In genomic region chr10:18542832-18543231, GRCh38 we compare ENCODE assay signal across 29 cellular contexts.
DNase-seq lines count a peak whose midpoint lies in the region; ATAC-seq and TF ChIP-seq lines count a peak whose summit lies in the region.
"Had no signal": no experiment of that assay in that cellular context is flagged by ENCODE, and none has a peak within 500 bp of the region (broad histone marks: within the 10 kb centered on the region; RNA-seq: fewer than 3 reads in every experiment).

No MANE protein-coding gene starts in this region.

- ATAC-seq in HG03469 (IDR thresholded peaks at IDR 0.05; ENCODE audit: unreplicated experiment), result no peak
- no peak for ATAC-seq in GM21390 (IDR thresholded peaks at IDR 0.05; ENCODE audit: unreplicated experiment)
- ATAC-seq: lower lobe of right lung had no signal

- no peak for TF ChIP-seq RAD21 in SK-N-SH (IDR thresholded peaks at IDR 0.05; ENCODE audit: low read length)

- H3K9me3 ChIP-seq in breast epithelium (no peaks in the 10 kb centered on the region), SK-N-SH (no peaks in the 10 kb centered on the region)
- H3K9me3 ChIP-seq: BLaER1, lower lobe of right lung, prostate gland, stomach had no signal

- no TSS peak for BruUV-seq in MCF 10A (replicated peaks; lab: Mats Ljungman, UMichigan)

- H3K4me3 Mint-ChIP-seq in MCF 10A (ENCODE audit: unreplicated experiment), result no peak overlapping the region
- no peak overlapping the region for H3K4me3 Mint-ChIP-seq in glutamatergic neuron (ENCODE audit: unreplicated experiment)
- H3K4me3 Mint-ChIP-seq: central memory CD8-positive, alpha-beta T cell; T-helper 1 cell treated with Interleukin-12 subunit alpha and Interleukin-12 subunit beta and Interleukin-4 antibody, amounts not matched to agents 30 μg/mL and 1 μg/mL, for 36 hours; type B pancreatic cell had no signal

- H3K27me3 Mint-ChIP-seq in MCF 10A (ENCODE audit: insufficient read depth, unreplicated experiment), result no peaks in the 10 kb centered on the region
- H3K27me3 Mint-ChIP-seq in glutamatergic neuron (ENCODE audit: unreplicated experiment), result no peaks in the 10 kb centered on the region
- H3K27me3 Mint-ChIP-seq: central memory CD8-positive, alpha-beta T cell; type B pancreatic cell had no signal

- H3K4me2 ChIP-seq in SK-N-SH, result no peak overlapping the region
- H3K4me2 ChIP-seq: BLaER1, KMS-11 had no signal

- H4K20me1 ChIP-seq in SK-N-SH (ENCODE audit: insufficient read depth), result no peaks in the 10 kb centered on the region
- H4K20me1 ChIP-seq: BLaER1 had no signal

- no peaks in the 10 kb centered on the region for H3K4me1 ChIP-seq in breast epithelium
- H3K4me1 ChIP-seq in SK-N-SH (ENCODE audit: control insufficient read depth in 1 of 2, insufficient read depth in 2 of 2, low read depth in 1 of 2, low read length in 1 of 2), result peaks cover 0 to 2% of the 10 kb centered on the region in 2 experiments; a peak in 2 of 4 replicates
- H3K4me1 ChIP-seq: lower lobe of right lung, prostate gland, stomach had no signal

- TF ChIP-seq POLR2A in breast epithelium (IDR thresholded peaks at IDR 0.05), result no peak

- H3K27ac Mint-ChIP-seq in MCF 10A (ENCODE audit: low read depth, unreplicated experiment) (no peak overlapping the region), glutamatergic neuron (ENCODE audit: unreplicated experiment) (no peak overlapping the region)
- H3K27ac Mint-ChIP-seq: activated T-helper 2 cell treated with anti-CD3 and anti-CD28 coated beads, Interferon-gamma antibody, Interleukin-2, Interleukin-4, amounts not matched to agents 10 μg/mL and 5 μg/mL and 100 μg/mL, durations not matched to agents 14 hours and 24 hours and 36 hours; T-helper 1 cell treated with Interleukin-12 subunit alpha and Interleukin-12 subunit beta and Interleukin-4 antibody, amounts not matched to agents 30 μg/mL and 1 μg/mL, for 36 hours; type B pancreatic cell had no signal

- TF ChIP-seq EP300 in SK-N-SH (IDR thresholded peaks at IDR 0.05; ENCODE audit: borderline replicate concordance in 1 of 2, low read depth in 1 of 2, low read length in 1 of 2), result no peak

- no peaks in the 10 kb centered on the region for H3K9me3 Mint-ChIP-seq in MCF 10A (ENCODE audit: unreplicated experiment)
- H3K9me3 Mint-ChIP-seq in glutamatergic neuron (ENCODE audit: unreplicated experiment), result no peaks in the 10 kb centered on the region
- H3K9me3 Mint-ChIP-seq: activated T-helper 2 cell treated with anti-CD3 and anti-CD28 coated beads, Interferon-gamma antibody, Interleukin-2, Interleukin-4, amounts not matched to agents 10 μg/mL and 5 μg/mL and 100 μg/mL, durations not matched to agents 14 hours and 24 hours and 36 hours; central memory CD8-positive, alpha-beta T cell; T-helper 1 cell treated with Interleukin-12 subunit alpha and Interleukin-12 subunit beta and Interleukin-4 antibody, amounts not matched to agents 30 μg/mL and 1 μg/mL, for 36 hours; type B pancreatic cell had no signal

- H3K79me2 ChIP-seq in SK-N-SH (ENCODE audit: insufficient read depth), result no peaks in the 10 kb centered on the region

- peak; percentile 4 for DNase-seq in MCF 10A (ENCODE audit: unreplicated experiment)
- DNase-seq in breast epithelium (ENCODE audit: low spot score in 2 of 2), result no peak
- no peak for DNase-seq in SK-N-SH
- peak; percentile 31 for DNase-seq in fibroblast of peridontal ligament (ENCODE audit: extremely low read depth)
- DNase-seq in skeletal muscle cell (ENCODE audit: low read depth), result peak; percentile 18
- DNase-seq in glutamatergic neuron, result no peak
- DNase-seq: activated CD4-positive, alpha-beta T cell treated with anti-CD3 and anti-CD28 coated beads, Interleukin-2, amount 50 U/mL, for 1 hour; activated CD8-positive, alpha-beta memory T cell treated with anti-CD3 and anti-CD28 coated beads, Interleukin-2, amount 50 U/mL, for 4 hours; EL; lower lobe of right lung; NCI-H1048; NCI-H187 treated with DMSO at 0.1 percent for 48 hours; NCI-H226; NCI-H82; SHP77 treated with DMSO at 0.1 percent for 48 hours; stimulated activated CD4-positive, alpha-beta T cell treated with anti-CD3 and anti-CD28 coated beads, Interleukin-4, amount 100 ng/mL, for 4 hours; stomach had no signal

- no peaks in the 10 kb centered on the region for H3K36me3 ChIP-seq in breast epithelium
- H3K36me3 ChIP-seq in SK-N-SH (replicated peaks in 1 of 2; ENCODE audit: control insufficient read depth in 1 of 2, insufficient read depth in 2 of 2, low read length in 1 of 2), result peaks cover 7 to 41% of the 10 kb centered on the region in 2 experiments

- TF ChIP-seq CTCF in MCF 10A (IDR thresholded peaks at IDR 0.05; ENCODE audit: unreplicated experiment), result no peak
- no peak for TF ChIP-seq CTCF in breast epithelium (IDR thresholded peaks at IDR 0.05)
- TF ChIP-seq CTCF in SK-N-SH (IDR thresholded peaks at IDR 0.05), result no peak
- TF ChIP-seq CTCF in glutamatergic neuron (IDR thresholded peaks at IDR 0.05; ENCODE audit: partially characterized antibody, unreplicated experiment), result no peak

- no peak overlapping the region for H3K4me3 ChIP-seq in breast epithelium
- H3K4me3 ChIP-seq in SK-N-SH (ENCODE audit: low read depth in 2 of 2, low read length in 1 of 2), result no peak overlapping the region
- no peak overlapping the region for H3K4me3 ChIP-seq in skeletal muscle cell (ENCODE audit: low read depth, low read length)
- H3K4me3 ChIP-seq: BLaER1, lower lobe of right lung, prostate gland, stomach had no signal

- no peaks in the 10 kb centered on the region for H3K9me2 ChIP-seq in SK-N-SH

- H3K27ac ChIP-seq in breast epithelium, result no peak overlapping the region
- no peak overlapping the region for H3K27ac ChIP-seq in SK-N-SH (ENCODE audit: low read depth in 2 of 2, low read length in 1 of 2)
- H3K27ac ChIP-seq: 22Rv1, BLaER1, epithelial cell of prostate, KMS-11, lower lobe of right lung, prostate gland, stomach, VCaP had no signal

- POLR2A ChIA-PET in MCF 10A (lab: Yijun Ruan, JAX) (no interaction called here), SK-N-SH (lab: Yijun Ruan, JAX) (no interaction called here)

- H3K4me1 Mint-ChIP-seq in MCF 10A (ENCODE audit: insufficient read depth, unreplicated experiment) (no peaks in the 10 kb centered on the region), glutamatergic neuron (ENCODE audit: low read depth, unreplicated experiment) (peaks cover 5% of the 10 kb centered on the region)
- H3K4me1 Mint-ChIP-seq: central memory CD8-positive, alpha-beta T cell had no signal

- peaks cover 4% of the 10 kb centered on the region for H3F3A ChIP-seq in SK-N-SH (replicated peaks; ENCODE audit: insufficient read depth)

- intact Hi-C loops in MCF 10A (cut with micrococcal nuclease), result no loop called here
- intact Hi-C loops in breast epithelium (cut with DNase I; ENCODE audit: low total_unique reads), result no loop called here

- H3K36me3 Mint-ChIP-seq in MCF 10A (ENCODE audit: insufficient read depth, unreplicated experiment) (peaks cover 50% of the 10 kb centered on the region), glutamatergic neuron (ENCODE audit: unreplicated experiment) (no peaks in the 10 kb centered on the region)

- CTCF ChIA-PET in MCF 10A (lab: Yijun Ruan, JAX), result interaction anchor here (0.6 kb wide), 1 partner anchor 164 kb away, joined by 3 read pairs; no protein-coding TSS in a partner anchor
- CTCF ChIA-PET in SK-N-SH (lab: Yijun Ruan, JAX), result interaction anchor here (0.9 to 1.3 kb wide), 3 partner anchors 9 to 58 kb away, joined by 3 read pairs; no protein-coding TSS in a partner anchor

- no peak overlapping the region for H2AFZ ChIP-seq in SK-N-SH (ENCODE audit: low read depth)

- H3K27me3 ChIP-seq in breast epithelium, result no peaks in the 10 kb centered on the region
- no peaks in the 10 kb centered on the region for H3K27me3 ChIP-seq in SK-N-SH (ENCODE audit: insufficient read depth)
- H3K27me3 ChIP-seq: BLaER1, stomach had no signal

- H3K9ac ChIP-seq in SK-N-SH, result no peak overlapping the region
- H3K9ac ChIP-seq: BLaER1, KMS-11 had no signal

TF ChIP-seq in SK-N-SH, 30 proteins besides CTCF, POLR2A, EP300 and RAD21:
- TF ChIP-seq MEF2A (IDR thresholded peaks at IDR 0.05; ENCODE audit: borderline replicate concordance, low read depth), result no peak
- TF ChIP-seq FOXJ3 (CRISPR knock-in tag; IDR thresholded peaks at IDR 0.05), result no peak
- no peak for TF ChIP-seq IRF3 (IDR thresholded peaks at IDR 0.05; ENCODE audit: low read depth, low read length)
- TF ChIP-seq TCF12 (IDR thresholded peaks at IDR 0.05), result peak; percentile 14; the same call in 1 of the 2 replicates

Comparison
In these comparisons a context has a peak if more than half of its experiments do, and no peak if none do; other contexts are left out.
1. DNase-seq: peak in MCF 10A (single experiment), fibroblast of peridontal ligament (single experiment) and skeletal muscle cell (single experiment); none in breast epithelium (0 of 2), SK-N-SH (single experiment) and glutamatergic neuron (single experiment).